Comparison of ENCODE assay signal across 8 cellular contexts in the genomic region with DNA sequence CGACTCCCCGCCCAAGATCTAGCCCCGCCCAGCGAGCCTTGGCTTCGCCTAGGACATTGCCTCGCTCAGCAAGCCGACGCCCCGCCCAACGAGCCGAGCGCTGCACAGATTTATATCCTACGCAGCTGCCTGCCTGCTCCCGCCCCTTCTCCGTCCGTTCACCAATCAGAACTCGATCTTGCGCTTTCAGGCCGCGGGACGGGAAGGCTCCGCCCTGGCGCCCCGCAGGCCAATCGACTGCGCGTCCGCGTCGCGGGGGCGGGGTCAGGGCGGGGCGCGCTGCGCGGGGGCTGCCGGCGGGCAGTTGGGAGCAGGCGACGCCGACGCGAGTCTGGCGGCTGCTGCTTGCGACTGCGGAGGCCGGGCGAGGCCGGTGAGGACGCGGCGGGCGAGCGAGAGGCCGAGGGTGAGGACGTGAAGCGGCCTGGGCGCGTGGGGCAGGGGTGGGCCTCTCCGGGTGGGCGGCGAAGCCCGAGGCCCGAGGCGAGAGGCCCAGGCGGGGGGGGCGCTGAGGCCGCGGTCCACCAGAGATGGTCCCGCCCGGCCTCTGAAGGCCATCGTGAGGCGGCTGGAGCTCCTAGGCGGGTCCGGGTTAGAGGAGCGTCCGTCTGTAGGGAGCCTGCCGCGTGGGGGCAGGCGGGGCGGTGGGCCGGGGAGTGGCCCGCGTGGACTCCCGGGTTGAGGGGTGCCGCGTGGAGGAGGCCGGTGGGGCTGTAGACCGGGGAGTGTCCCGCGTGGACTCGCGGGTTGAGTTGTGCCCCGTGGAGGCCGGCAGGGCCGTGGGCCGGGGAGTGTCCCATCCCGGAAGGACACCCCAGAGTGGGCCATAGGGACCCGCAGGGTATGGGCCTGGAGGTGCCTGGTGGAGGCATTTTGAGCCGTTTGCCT. TPM values are rescaled to one million over a fixed set of nuclear protein-coding genes. Genes with fewer than 3 reads are reported as not detected.
DNase-seq lines count a peak whose midpoint lies in the region; ATAC-seq and TF ChIP-seq lines count a peak whose summit lies in the region.

A gene with protein sequence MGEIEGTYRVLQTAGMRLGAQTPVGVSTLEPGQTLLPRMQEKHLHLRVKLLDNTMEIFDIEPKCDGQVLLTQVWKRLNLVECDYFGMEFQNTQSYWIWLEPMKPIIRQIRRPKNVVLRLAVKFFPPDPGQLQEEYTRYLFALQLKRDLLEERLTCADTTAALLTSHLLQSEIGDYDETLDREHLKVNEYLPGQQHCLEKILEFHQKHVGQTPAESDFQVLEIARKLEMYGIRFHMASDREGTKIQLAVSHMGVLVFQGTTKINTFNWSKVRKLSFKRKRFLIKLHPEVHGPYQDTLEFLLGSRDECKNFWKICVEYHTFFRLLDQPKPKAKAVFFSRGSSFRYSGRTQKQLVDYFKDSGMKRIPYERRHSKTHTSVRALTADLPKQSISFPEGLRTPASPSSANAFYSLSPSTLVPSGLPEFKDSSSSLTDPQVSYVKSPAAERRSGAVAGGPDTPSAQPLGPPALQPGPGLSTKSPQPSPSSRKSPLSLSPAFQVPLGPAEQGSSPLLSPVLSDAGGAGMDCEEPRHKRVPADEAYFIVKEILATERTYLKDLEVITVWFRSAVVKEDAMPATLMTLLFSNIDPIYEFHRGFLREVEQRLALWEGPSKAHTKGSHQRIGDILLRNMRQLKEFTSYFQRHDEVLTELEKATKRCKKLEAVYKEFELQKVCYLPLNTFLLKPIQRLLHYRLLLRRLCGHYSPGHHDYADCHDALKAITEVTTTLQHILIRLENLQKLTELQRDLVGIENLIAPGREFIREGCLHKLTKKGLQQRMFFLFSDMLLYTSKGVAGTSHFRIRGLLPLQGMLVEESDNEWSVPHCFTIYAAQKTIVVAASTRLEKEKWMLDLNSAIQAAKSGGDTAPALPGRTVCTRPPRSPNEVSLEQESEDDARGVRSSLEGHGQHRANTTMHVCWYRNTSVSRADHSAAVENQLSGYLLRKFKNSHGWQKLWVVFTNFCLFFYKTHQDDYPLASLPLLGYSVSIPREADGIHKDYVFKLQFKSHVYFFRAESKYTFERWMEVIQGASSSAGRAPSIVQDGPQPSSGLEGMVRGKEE (plus strand): TSS at position 303 of the 888 bp plus-strand sequence. CDS start 16,823 bp downstream, outside the sequence.

- no peaks in the 10 kb centered on the region for H3K27me3 Mint-ChIP-seq in activated naive CD8-positive, alpha-beta T cell treated with anti-CD3 and anti-CD28 coated beads, Interleukin-2, amount 10 ng/mL, durations not matched to agents 7 days and 5 days
- no peaks in the 10 kb centered on the region for H3K27me3 Mint-ChIP-seq in osteocyte (ENCODE audit: unreplicated experiment)

- H3K27me3 ChIP-seq in SU-DHL-6 (ENCODE audit: low read length), result no peaks in the 10 kb centered on the region
- no peaks in the 10 kb centered on the region for H3K27me3 ChIP-seq in thoracic aorta (replicated peaks; ENCODE audit: insufficient read depth)

- H3K9me3 Mint-ChIP-seq in activated naive CD8-positive, alpha-beta T cell treated with anti-CD3 and anti-CD28 coated beads, Interleukin-2, amount 10 ng/mL, durations not matched to agents 7 days and 5 days, result no peaks in the 10 kb centered on the region
- H3K9me3 Mint-ChIP-seq in osteocyte (ENCODE audit: unreplicated experiment), result no peaks in the 10 kb centered on the region

- H3K4me3 ChIP-seq in GM12875 (ENCODE audit: low read depth, low read length) (peak within 1 kb of the TSS; percentile 80), SU-DHL-6 (ENCODE audit: insufficient read depth, low read length, poor library complexity, severe bottlenecking) (peak within 1 kb of the TSS; percentile 77), thoracic aorta (peak within 1 kb of the TSS; percentile 91)

- H3K9me3 ChIP-seq in SU-DHL-6 (ENCODE audit: insufficient read depth, low read length), result no peaks in the 10 kb centered on the region
- no peaks in the 10 kb centered on the region for H3K9me3 ChIP-seq in thoracic aorta

- POLR2A ChIA-PET in activated naive CD8-positive, alpha-beta T cell treated with anti-CD3 and anti-CD28 coated beads, Interleukin-2, amount 10 ng/mL, durations not matched to agents 7 days and 5 days (lab: Charles Lee), result no interaction called here

- peak within 1 kb of the TSS; percentile 87 for H3K4me3 Mint-ChIP-seq in activated naive CD8-positive, alpha-beta T cell treated with anti-CD3 and anti-CD28 coated beads, Interleukin-2, amount 10 ng/mL, durations not matched to agents 7 days and 5 days
- H3K4me3 Mint-ChIP-seq in osteocyte (ENCODE audit: unreplicated experiment), result peak within 1 kb of the TSS; percentile 80

- DNase-seq in NCI-H1417 (lab: John Stamatoyannopoulos, UW) (peak; percentile 94 to 99 (median 97)), head of caudate nucleus (peak; percentile 97 to 100 (median 100)), osteocyte (ENCODE audit: extremely low spot score, unreplicated experiment) (peak; percentile 100), thoracic aorta (ENCODE audit: low spot score) (peak; percentile 99)
- DNase-seq in activated naive CD8-positive, alpha-beta T cell treated with anti-CD3 and anti-CD28 coated beads, Interleukin-2, amount 10 ng/mL, durations not matched to agents 7 days and 5 days, result peak; percentile 97

- peaks cover 34% of the 10 kb centered on the region for H3F3A ChIP-seq in SU-DHL-6 (ENCODE audit: insufficient read depth)

- H3K36me3 ChIP-seq in SU-DHL-6 (ENCODE audit: low read length) (peaks cover 24% of the 10 kb centered on the region), thoracic aorta (peaks cover 9% of the 10 kb centered on the region)

- peak within 1 kb of the TSS; percentile 90 for H3K27ac Mint-ChIP-seq in activated naive CD8-positive, alpha-beta T cell treated with anti-CD3 and anti-CD28 coated beads, Interleukin-2, amount 10 ng/mL, durations not matched to agents 7 days and 5 days
- peak within 1 kb of the TSS; percentile 83 for H3K27ac Mint-ChIP-seq in osteocyte (ENCODE audit: unreplicated experiment)

- H3K27ac ChIP-seq in SU-DHL-6 (ENCODE audit: low read depth, low read length) (no peak within 1 kb of the TSS), thoracic aorta (peak within 1 kb of the TSS; percentile 86)

- peak within 1 kb of the TSS; percentile 79 for H3K4me2 ChIP-seq in SU-DHL-6 (ENCODE audit: low read depth, low read length, poor library complexity, severe bottlenecking)

- ATAC-seq in HG02763 (IDR thresholded peaks at IDR 0.05; ENCODE audit: unreplicated experiment) (peak; percentile 83), thoracic aorta (ENCODE audit: insufficient number of reproducible peaks, low FRiP score, low read depth) (peak; percentile 90)
- ATAC-seq in activated naive CD8-positive, alpha-beta T cell treated with anti-CD3 and anti-CD28 coated beads, Interleukin-2, amount 10 ng/mL, durations not matched to agents 7 days and 5 days (ENCODE audit: low read depth), result peak; percentile 98

- H3K79me2 ChIP-seq in SU-DHL-6 (ENCODE audit: insufficient read depth, low read length), result no peaks in the 10 kb centered on the region

- TF ChIP-seq CTCF in GM12875 (IDR thresholded peaks at IDR 0.05; ENCODE audit: borderline replicate concordance, insufficient read depth, low read depth, low read length) (no peak), SU-DHL-6 (IDR thresholded peaks at IDR 0.05; ENCODE audit: insufficient read depth, low read length, poor library complexity, severe bottlenecking) (no peak), osteocyte (IDR thresholded peaks at IDR 0.05) (no peak), thoracic aorta (IDR thresholded peaks at IDR 0.05) (no peak)

- H3K4me1 ChIP-seq in thoracic aorta (ENCODE audit: control insufficient read depth in 1 of 2, low read depth in 2 of 2), result peaks cover 16 to 28% of the 10 kb centered on the region in 2 donors

- H2AFZ ChIP-seq in SU-DHL-6 (ENCODE audit: low read depth, low read length, severe bottlenecking), result peak within 1 kb of the TSS; percentile 75

- no peaks in the 10 kb centered on the region for H3K9me2 ChIP-seq in SU-DHL-6 (replicated peaks; ENCODE audit: insufficient read depth, low read length)

- peaks cover 5% of the 10 kb centered on the region for H4K20me1 ChIP-seq in SU-DHL-6 (ENCODE audit: low read depth, low read length)

- intact Hi-C loops in head of caudate nucleus (cut with DNase I), result loop anchor here (5.0 kb wide), 2 partner anchors 39 to 151 kb away; a partner anchor contains a TSS

- H3K36me3 Mint-ChIP-seq in activated naive CD8-positive, alpha-beta T cell treated with anti-CD3 and anti-CD28 coated beads, Interleukin-2, amount 10 ng/mL, durations not matched to agents 7 days and 5 days, result peaks cover 4% of the 10 kb centered on the region
- H3K36me3 Mint-ChIP-seq in osteocyte (ENCODE audit: unreplicated experiment), result peaks cover 22% of the 10 kb centered on the region

- peaks cover 17% of the 10 kb centered on the region for H3K4me1 Mint-ChIP-seq in activated naive CD8-positive, alpha-beta T cell treated with anti-CD3 and anti-CD28 coated beads, Interleukin-2, amount 10 ng/mL, durations not matched to agents 7 days and 5 days
- H3K4me1 Mint-ChIP-seq in osteocyte (ENCODE audit: unreplicated experiment), result peaks cover 38% of the 10 kb centered on the region

- peak within 1 kb of the TSS; percentile 79 for H3K9ac ChIP-seq in SU-DHL-6 (ENCODE audit: low read length)

RNA-seq across cellular contexts. Expression of the gene that starts here (rescaled TPM):
- total RNA-seq in activated naive CD8-positive, alpha-beta T cell treated with anti-CD3 and anti-CD28 coated beads, Interleukin-2, amount 10 ng/mL, durations not matched to agents 7 days and 5 days, result 10 to 100 TPM; 17.7 to 18.3 TPM
- 54.5 and 70.1 TPM in 2 replicates for total RNA-seq in osteocyte
- 10 to 100 TPM; 48.1 to 67.4 TPM for total RNA-seq in thoracic aorta
